In the genomic region with DNA sequence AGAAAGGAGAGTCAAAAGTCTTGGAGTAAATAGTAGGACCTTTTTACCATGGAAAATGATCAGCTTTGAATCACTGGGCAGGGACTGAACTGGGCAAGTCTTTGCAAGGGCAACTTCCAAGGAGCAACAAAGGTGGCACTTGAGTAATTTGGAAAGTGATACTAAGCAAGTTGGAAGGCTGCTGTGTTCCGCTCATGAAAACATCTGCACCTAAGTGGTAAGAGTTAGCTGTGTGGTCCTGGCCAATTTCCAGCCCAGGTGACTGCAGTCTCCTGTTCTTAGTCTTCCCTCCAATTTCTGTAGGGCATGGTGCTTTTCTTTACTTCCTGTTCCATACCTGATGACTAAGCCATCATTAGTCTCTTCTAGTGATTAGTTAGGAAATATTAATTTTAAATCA, we compare ENCODE assay signal across 28 cellular contexts. TPM values are rescaled to one million over a fixed set of nuclear protein-coding genes. Genes with fewer than 3 reads are reported as not detected.
DNase-seq lines count a peak whose midpoint lies in the region; ATAC-seq, FAIRE-seq and TF ChIP-seq lines count a peak whose summit lies in the region.
"Had no signal": no experiment of that assay in that cellular context is flagged by ENCODE, and none has a peak within 500 bp of the region (broad histone marks: within the 10 kb centered on the region; RNA-seq: fewer than 3 reads in every experiment).

No MANE protein-coding gene starts in this region.

- H3K4me1 ChIP-seq in suprapubic skin: peaks cover 44% of the 10 kb centered on the region
- H3K4me1 ChIP-seq in HepG2 (ENCODE audit: insufficient read depth, low read length): no peaks in the 10 kb centered on the region

- no peaks in the 10 kb centered on the region; the same call in 1 of the 2 replicates for H4K20me1 ChIP-seq in HepG2 (ENCODE audit: insufficient read depth, low read length)

- peaks cover 2% of the 10 kb centered on the region for H3K27me3 Mint-ChIP-seq in activated naive CD4-positive, alpha-beta T cell treated with anti-CD3 and anti-CD28 coated beads for 36 hours (ENCODE audit: low read depth)
- no peaks in the 10 kb centered on the region for H3K27me3 Mint-ChIP-seq in MCF 10A (ENCODE audit: insufficient read depth, unreplicated experiment)

- FAIRE-seq in HepG2 (lab: Jason Lieb, UNC): no peak
- FAIRE-seq: GM18507, TTC549 had no signal

- no peak overlapping the region for H3K4me2 ChIP-seq in HepG2 (ENCODE audit: low read depth, low read length)

- H3K79me2 ChIP-seq in HepG2 (ENCODE audit: insufficient read depth, low read length): no peaks in the 10 kb centered on the region

- peaks cover under 1% of the 10 kb centered on the region for H3K9me3 Mint-ChIP-seq in activated naive CD4-positive, alpha-beta T cell treated with anti-CD3 and anti-CD28 coated beads for 36 hours
- H3K9me3 Mint-ChIP-seq in MCF 10A (ENCODE audit: unreplicated experiment): peaks cover 3% of the 10 kb centered on the region
- H3K9me3 Mint-ChIP-seq: activated CD4-positive, alpha-beta T cell treated with anti-CD3 and anti-CD28 coated beads, Interleukin-2, amount 10 ng/mL, durations not matched to agents 7 days and 5 days had no signal

- TF ChIP-seq RAD21 in HepG2 (CRISPR knock-in tag; IDR thresholded peaks at IDR 0.05): no peak

- H3K36me3 ChIP-seq in suprapubic skin: no peaks in the 10 kb centered on the region
- no peaks in the 10 kb centered on the region for H3K36me3 ChIP-seq in HepG2 (replicated peaks in 1 of 2; ENCODE audit: control insufficient read depth in 1 of 2, insufficient read depth in 2 of 2, low read length in 2 of 2)
- H3K36me3 ChIP-seq: brain microvascular endothelial cell had no signal

- H3K4me3 Mint-ChIP-seq in activated naive CD4-positive, alpha-beta T cell treated with anti-CD3 and anti-CD28 coated beads for 36 hours: no peak overlapping the region
- no peak overlapping the region for H3K4me3 Mint-ChIP-seq in MCF 10A (ENCODE audit: unreplicated experiment)
- H3K4me3 Mint-ChIP-seq: activated CD4-positive, alpha-beta T cell treated with anti-CD3 and anti-CD28 coated beads, Interleukin-2, amount 10 ng/mL, durations not matched to agents 7 days and 5 days; activated naive CD8-positive, alpha-beta T cell treated with anti-CD3 and anti-CD28 coated beads, Interleukin-2, amount 10 ng/mL, durations not matched to agents 7 days and 5 days; CD4-positive, alpha-beta memory T cell; H9; stimulated activated effector memory CD8-positive, alpha-beta T cell treated with anti-CD3 and anti-CD28 coated beads, Interleukin-12 subunit alpha, Interleukin-12 subunit beta, amount 100 ng/mL, for 72 hours had no signal

- H3K9me3 ChIP-seq in suprapubic skin (no peaks in the 10 kb centered on the region), HepG2 (ENCODE audit: low read length) (no peaks in the 10 kb centered on the region)

- no peak for TF ChIP-seq CTCF in MCF 10A (IDR thresholded peaks at IDR 0.05; ENCODE audit: unreplicated experiment)
- TF ChIP-seq CTCF in suprapubic skin (IDR thresholded peaks at IDR 0.05): no peak
- no peak for TF ChIP-seq CTCF in HepG2 (CRISPR knock-in tag; IDR thresholded peaks at IDR 0.05)

- peak; percentile 28 for DNase-seq in activated naive CD4-positive, alpha-beta T cell treated with anti-CD3 and anti-CD28 coated beads for 36 hours
- no peak for DNase-seq in activated naive CD4-positive, alpha-beta T cell treated with Interleukin-2 at 50 U/mL for 16 hours
- DNase-seq in MCF 10A (ENCODE audit: unreplicated experiment) (peak; percentile 69), suprapubic skin (ENCODE audit: low spot score in 2 of 2) (no peak), head of caudate nucleus (no peak), HepG2 (ENCODE audit: low spot score) (no peak)
- DNase-seq in activated effector memory CD4-positive, alpha-beta T cell treated with Interleukin-2 at 50 U/mL for 16 hours: no peak
- DNase-seq: activated CD4-positive, alpha-beta T cell treated with anti-CD3 and anti-CD28 coated beads, Interleukin-2, amount 10 ng/mL, durations not matched to agents 7 days and 5 days; activated naive CD8-positive, alpha-beta T cell treated with anti-CD3 and anti-CD28 coated beads, Interleukin-2, amount 10 ng/mL, durations not matched to agents 7 days and 5 days; activated T-cell treated with anti-CD3 and anti-CD28 coated beads, Interleukin-2, amount 50 U/mL, for 1 hour; brain microvascular endothelial cell; CD4-positive, alpha-beta memory T cell; DMS53; H9; hypothalamus; islet precursor cell; NCI-H146; NCI-H345; NK-92 treated with Interleukin-12 subunit alpha and Interleukin-12 subunit beta, amount 100 ng/mL, for 24 hours; occipital lobe; SW 1271 had no signal

- TF ChIP-seq POLR2A in suprapubic skin (IDR thresholded peaks at IDR 0.05): no peak
- no peak for TF ChIP-seq POLR2A in HepG2 (IDR thresholded peaks at IDR 0.05; ENCODE audit: insufficient read depth in 1 of 2, low read depth in 2 of 2, low read length in 2 of 2)

- CTCF ChIA-PET in activated naive CD4-positive, alpha-beta T cell treated with anti-CD3 and anti-CD28 coated beads for 36 hours (lab: Charles Lee): interaction anchor here (1.3 to 2.3 kb wide), 3 partner anchors 64 to 149 kb away, joined by 3 to 11 read pairs (median 5); no protein-coding TSS in a partner anchor
- CTCF ChIA-PET in MCF 10A (lab: Yijun Ruan, JAX) (interaction anchor here (0.6 to 8.9 kb wide), 12 partner anchors 43 to 315 kb away, joined by 3 to 96 read pairs (median 5); no protein-coding TSS in a partner anchor), HepG2 (lab: Yijun Ruan, JAX; ENCODE audit: low intra/inter-chr PET ratio, low total read pairs) (no interaction called here)

- H3K27ac ChIP-seq in suprapubic skin (peak overlapping the region; percentile 74), HepG2 (ENCODE audit: extremely low read length, insufficient read depth, low read length) (no peak overlapping the region)
- H3K27ac ChIP-seq: brain microvascular endothelial cell, coronary artery had no signal

- no peak overlapping the region for H3K27ac Mint-ChIP-seq in activated naive CD4-positive, alpha-beta T cell treated with anti-CD3 and anti-CD28 coated beads for 36 hours
- peak overlapping the region; percentile 5 for H3K27ac Mint-ChIP-seq in MCF 10A (ENCODE audit: low read depth, unreplicated experiment)
- H3K27ac Mint-ChIP-seq: activated CD4-positive, alpha-beta T cell treated with anti-CD3 and anti-CD28 coated beads, Interleukin-2, amount 10 ng/mL, durations not matched to agents 7 days and 5 days; activated naive CD8-positive, alpha-beta T cell treated with anti-CD3 and anti-CD28 coated beads, Interleukin-2, amount 10 ng/mL, durations not matched to agents 7 days and 5 days; CD4-positive, alpha-beta memory T cell; H9; stimulated activated effector memory CD8-positive, alpha-beta T cell treated with anti-CD3 and anti-CD28 coated beads, Interleukin-12 subunit alpha, Interleukin-12 subunit beta, amount 100 ng/mL, for 72 hours had no signal

- POLR2A ChIA-PET in MCF 10A (lab: Yijun Ruan, JAX) (interaction anchor here (0.9 to 5.5 kb wide), 12 partner anchors 9 to 285 kb away, joined by 3 to 66 read pairs (median 10); a partner anchor contains a TSS), HepG2 (lab: Yijun Ruan, JAX) (no interaction called here)

- BruUV-seq in MCF 10A (replicated peaks; lab: Mats Ljungman, UMichigan) (no TSS peak), HepG2 (replicated peaks; lab: Mats Ljungman, UMichigan) (no TSS peak)

- H3K9ac ChIP-seq in HepG2 (ENCODE audit: insufficient read depth, low read depth, low read length): no peak overlapping the region

- in situ Hi-C loops in HepG2 (cut with HindIII; ENCODE audit: extremely low pct_ligation_motif_present, low pct_unique_long_range_greater_than_20kb): loop anchor here (10.0 kb wide), 1 partner anchor 300 kb away; no protein-coding TSS in a partner anchor

- H2AFZ ChIP-seq in HepG2 (ENCODE audit: low read length): no peak overlapping the region

- intact Hi-C loops in activated naive CD4-positive, alpha-beta T cell treated with anti-CD3 and anti-CD28 coated beads for 36 hours (cut with micrococcal nuclease): loop anchor here (2.0 kb wide), 1 partner anchor 296 kb away; no protein-coding TSS in a partner anchor
- intact Hi-C loops in MCF 10A (cut with micrococcal nuclease) (loop anchor here (2.0 to 5.0 kb wide), 2 partner anchors 72 to 196 kb away; no protein-coding TSS in a partner anchor), head of caudate nucleus (cut with DNase I) (loop anchor here (10.0 kb wide), 1 partner anchor 140 kb away; no protein-coding TSS in a partner anchor), HepG2 (cut with micrococcal nuclease; ENCODE audit: unreplicated experiment) (no loop called here)

- peaks cover 4% of the 10 kb centered on the region for H3K4me1 Mint-ChIP-seq in activated naive CD4-positive, alpha-beta T cell treated with anti-CD3 and anti-CD28 coated beads for 36 hours (ENCODE audit: low read depth)
- H3K4me1 Mint-ChIP-seq in MCF 10A (ENCODE audit: insufficient read depth, unreplicated experiment): peaks cover 36% of the 10 kb centered on the region
- H3K4me1 Mint-ChIP-seq: H9; stimulated activated effector memory CD8-positive, alpha-beta T cell treated with anti-CD3 and anti-CD28 coated beads, Interleukin-12 subunit alpha, Interleukin-12 subunit beta, amount 100 ng/mL, for 72 hours had no signal

- H3K4me3 ChIP-seq in suprapubic skin: no peak overlapping the region
- H3K4me3 ChIP-seq in HepG2 (replicated peaks in 1 of 3; ENCODE audit: insufficient read depth in 1 of 3, low read depth in 2 of 3, low read length in 3 of 3): no peak overlapping the region
- H3K4me3 ChIP-seq: coronary artery, lung had no signal

- TF ChIP-seq EP300 in suprapubic skin (IDR thresholded peaks at IDR 0.05) (no peak), HepG2 (IDR thresholded peaks at IDR 0.05; ENCODE audit: low read depth in 2 of 2, low read length in 2 of 2) (no peak), HepG2 (CRISPR knock-in tag; IDR thresholded peaks at IDR 0.05; ENCODE audit: borderline replicate concordance) (no peak)

- H3K27me3 ChIP-seq in suprapubic skin: no peaks in the 10 kb centered on the region
- peaks cover 5 to 21% of the 10 kb centered on the region in 2 experiments; a peak in 3 of 5 replicates for H3K27me3 ChIP-seq in HepG2 (ENCODE audit: control insufficient read depth in 1 of 2, insufficient read depth in 2 of 2, low read length in 2 of 2)
- H3K27me3 ChIP-seq: brain microvascular endothelial cell had no signal

- 67% methylated on average over 1 of the region's 1 CpG for WGBS in suprapubic skin
- WGBS in HepG2 (ENCODE audit: low lambda C conversion rate): 17% methylated on average over 1 of the region's 1 CpG

- peak; percentile 56 for ATAC-seq in HG02642 (IDR thresholded peaks at IDR 0.05; ENCODE audit: poor library complexity, unreplicated experiment)
- ATAC-seq in HepG2: no peak
- ATAC-seq: Right ventricle myocardium inferior; stimulated activated effector memory CD8-positive, alpha-beta T cell treated with anti-CD3 and anti-CD28 coated beads, Interleukin-12 subunit alpha, Interleukin-12 subunit beta, amount 100 ng/mL, for 72 hours had no signal

- no peaks in the 10 kb centered on the region for H3K36me3 Mint-ChIP-seq in activated naive CD4-positive, alpha-beta T cell treated with anti-CD3 and anti-CD28 coated beads for 36 hours (ENCODE audit: low read depth)
- H3K36me3 Mint-ChIP-seq in MCF 10A (ENCODE audit: insufficient read depth, unreplicated experiment): peaks cover 2% of the 10 kb centered on the region
- H3K36me3 Mint-ChIP-seq: activated naive CD8-positive, alpha-beta T cell treated with anti-CD3 and anti-CD28 coated beads, Interleukin-2, amount 10 ng/mL, durations not matched to agents 7 days and 5 days; stimulated activated effector memory CD8-positive, alpha-beta T cell treated with anti-CD3 and anti-CD28 coated beads, Interleukin-12 subunit alpha, Interleukin-12 subunit beta, amount 100 ng/mL, for 72 hours had no signal

RNA-seq across cellular contexts. Expression of a gene that starts 35.5 kb away (rescaled TPM):
- 10 to 100 TPM; 33.8 to 37.3 TPM for total RNA-seq in activated naive CD4-positive, alpha-beta T cell treated with anti-CD3 and anti-CD28 coated beads for 36 hours
- 26.6 and 31.7 TPM in 2 replicates for total RNA-seq in MCF 10A (2022)
- 10 to 100 TPM; 54.4 to 99.1 (median 63.1) TPM for total RNA-seq in suprapubic skin
- 3.6 and 4.0 TPM in 2 replicates for total RNA-seq in HepG2 (2016; rRNA removed; fragmentation: Illumina TruSeq; extraction: Trizol)
- total RNA-seq in HepG2 (2016; cell fraction: cytosol; rRNA removed; fragmentation: Illumina TruSeq; extraction: Trizol; ENCODE audit: low read depth): 3.6 and 3.9 TPM in 2 replicates
- 4.0 and 4.3 TPM in 2 replicates for total RNA-seq in HepG2 (2016; cell fraction: insoluble cytoplasmic fraction; rRNA removed; fragmentation: Illumina TruSeq; extraction: Trizol)
- total RNA-seq in HepG2 (2016; cell fraction: membrane; rRNA removed; fragmentation: Illumina TruSeq; extraction: Trizol): 3.9 and 4.8 TPM in 2 replicates
- total RNA-seq in HepG2 (2016; cell fraction: nucleus; rRNA removed; fragmentation: Illumina TruSeq; extraction: Trizol): 7.4 and 9.1 TPM in 2 replicates
- 6.5 and 6.8 TPM in 2 replicates for polyA plus RNA-seq in HepG2 (2011; rRNA removed)
- 4.1 and 4.3 TPM in 2 replicates for polyA plus RNA-seq in HepG2 (2011; cell fraction: cytosol; rRNA removed)
- 13.7 and 17.1 TPM in 2 replicates for polyA plus RNA-seq in HepG2 (2011; cell fraction: nucleus; rRNA removed)
- polyA plus RNA-seq in HepG2 (2012): 5.2 and 6.3 TPM in 2 replicates
- 1.1 and 1.3 TPM in 2 replicates for polyA plus RNA-seq in HepG2 (2016; cell fraction: cytosol; fragmentation: Illumina TruSeq; extraction: Trizol; ENCODE audit: low read depth)
- 3.8 and 4.7 TPM in 2 replicates for polyA plus RNA-seq in HepG2 (2016; cell fraction: insoluble cytoplasmic fraction; fragmentation: Illumina TruSeq; extraction: Trizol; ENCODE audit: low read depth)
- polyA plus RNA-seq in HepG2 (2016; cell fraction: membrane; fragmentation: Illumina TruSeq; extraction: Trizol; ENCODE audit: low read depth): 1.6 and 2.2 TPM in 2 replicates
- polyA plus RNA-seq in HepG2 (2016; cell fraction: nucleus; fragmentation: Illumina TruSeq; extraction: Trizol; ENCODE audit: insufficient read depth, low read depth): 14.2 and 19.0 TPM in 2 replicates
- 5.8 and 6.6 TPM in 2 replicates for polyA minus RNA-seq in HepG2 (2011; rRNA and poly(A)+ RNA removed; ENCODE audit: low replicate concordance)
- 4.5 and 5.1 TPM in 2 replicates for polyA minus RNA-seq in HepG2 (2011; cell fraction: cytosol; rRNA and poly(A)+ RNA removed)
- polyA minus RNA-seq in HepG2 (2011; cell fraction: nucleus; rRNA and poly(A)+ RNA removed): 22.0 and 25.0 TPM in 2 replicates

Comparison
In these comparisons a context has a peak if more than half of its experiments do, and no peak if none do; other contexts are left out.
1. DNase-seq: peak in activated naive CD4-positive, alpha-beta T cell treated with anti-CD3 and anti-CD28 coated beads for 36 hours (single experiment) and MCF 10A (single experiment); none in activated naive CD4-positive, alpha-beta T cell treated with Interleukin-2 at 50 U/mL for 16 hours (single experiment), suprapubic skin (0 of 2), activated effector memory CD4-positive, alpha-beta T cell treated with Interleukin-2 at 50 U/mL for 16 hours (single experiment), head of caudate nucleus (0 of 42) and HepG2 (single experiment).